In genomic region chr9:130337318-130337717, GRCh38 we compare ENCODE assay signal across 22 cellular contexts.
"Had no signal": no experiment of that assay in that cellular context is flagged by ENCODE, and none has a peak within 500 bp of the region (broad histone marks: within the 10 kb centered on the region; RNA-seq: fewer than 3 reads in every experiment).

No MANE protein-coding gene starts in this region.

- H3K4me1 ChIP-seq: foreskin keratinocyte, parathyroid adenoma, prostate gland, spleen, tibial artery, upper lobe of left lung, uterus had no signal

- H3K9me3 ChIP-seq: prostate gland, spleen, tibial artery, upper lobe of left lung, uterus had no signal

- H3K36me3 Mint-ChIP-seq: naive B cell; stimulated activated memory B cell treated with anti-CD40 and anti-IgM and Interleukin-4, amounts not matched to agents 10 μg/mL and 1 μg/mL and 100 μg/mL, for 72 hours had no signal

- DNase-seq: effector CD4-positive, alpha-beta T cell; endodermal cell; erythroblast; foreskin keratinocyte; head of caudate nucleus; left colon; left ventricle myocardium superior; mesendoderm; naive B cell; stimulated activated CD4-positive, alpha-beta T cell treated with anti-CD3 and anti-CD28 coated beads, Interleukin-15, amount 100 ng/mL, for 24 hours; stimulated activated CD4-positive, alpha-beta T cell treated with anti-CD3 and anti-CD28 coated beads, Interleukin-1b, Interleukin-23, amount 100 ng/mL, for 48 hours; stimulated activated CD4-positive, alpha-beta T cell treated with anti-CD3 and anti-CD28 coated beads, Interleukin-4, amount 100 ng/mL, for 24 hours; tibial artery; uterus had no signal

- H3K27me3 ChIP-seq: hepatocyte, upper lobe of left lung, uterus had no signal

- H3K36me3 ChIP-seq: prostate gland, spleen, tibial artery, upper lobe of left lung, uterus had no signal

- ATAC-seq: foreskin keratinocyte, left colon had no signal

- H3K9me3 Mint-ChIP-seq: endodermal cell; nephron; stimulated activated naive CD8-positive, alpha-beta T cell treated with anti-CD3 and anti-CD28 coated beads, Interleukin-15, Interleukin-2, amounts not matched to agents 100 ng/mL and 50 ng/mL, for 24 hours had no signal

- H3K27ac Mint-ChIP-seq: endodermal cell; nephron; stimulated activated memory B cell treated with anti-CD40 and anti-IgM and Interleukin-4, amounts not matched to agents 10 μg/mL and 1 μg/mL and 100 μg/mL, for 72 hours; stimulated activated naive CD8-positive, alpha-beta T cell treated with anti-CD3 and anti-CD28 coated beads, Interleukin-15, Interleukin-2, amounts not matched to agents 100 ng/mL and 50 ng/mL, for 24 hours had no signal

- H3K4me3 Mint-ChIP-seq: endodermal cell; naive B cell; nephron; stimulated activated memory B cell treated with anti-CD40 and anti-IgM and Interleukin-4, amounts not matched to agents 10 μg/mL and 1 μg/mL and 100 μg/mL, for 72 hours; stimulated activated naive CD8-positive, alpha-beta T cell treated with anti-CD3 and anti-CD28 coated beads, Interleukin-15, Interleukin-2, amounts not matched to agents 100 ng/mL and 50 ng/mL, for 24 hours had no signal

- H3K27ac ChIP-seq: foreskin keratinocyte, hepatocyte, parathyroid adenoma, prostate gland, spleen, tibial artery, upper lobe of left lung, uterus had no signal

- H3K4me3 ChIP-seq: hepatocyte, prostate gland, spleen, tibial artery, upper lobe of left lung, uterus had no signal

- H3K9ac ChIP-seq: parathyroid adenoma had no signal

- H3K4me1 Mint-ChIP-seq: endodermal cell had no signal
